1 cellular context compared by ENCODE assay signal in the genomic region with DNA sequence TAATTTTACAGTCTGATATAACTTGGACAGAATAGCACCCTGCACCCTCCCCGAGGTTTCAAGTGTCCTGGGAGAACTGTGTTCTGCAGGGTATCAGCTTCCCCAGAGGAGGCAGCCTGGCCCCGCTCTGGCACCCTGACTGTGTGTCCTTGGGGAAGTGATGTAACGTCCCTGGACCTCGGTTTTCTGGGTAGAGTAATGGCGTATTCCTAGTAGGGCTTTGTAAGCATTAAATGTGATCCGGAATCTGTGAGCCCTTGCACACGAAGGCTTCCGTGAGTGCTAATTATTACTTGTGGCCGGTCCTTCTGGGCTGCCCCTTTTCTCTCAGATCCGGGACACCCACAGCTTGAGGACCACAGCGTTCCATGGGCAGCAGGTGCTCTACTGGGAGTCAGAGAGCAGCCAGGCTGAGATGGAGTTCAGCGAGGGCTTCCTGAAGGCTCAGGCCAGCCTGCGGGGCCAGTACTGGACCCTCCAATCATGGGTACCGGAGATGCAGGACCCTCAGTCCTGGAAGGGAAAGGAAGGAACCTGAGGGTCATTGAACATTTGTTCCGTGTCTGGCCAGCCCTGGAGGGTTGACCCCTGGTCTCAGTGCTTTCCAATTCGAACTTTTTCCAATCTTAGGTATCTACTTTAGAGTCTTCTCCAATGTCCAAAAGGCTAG.
TF ChIP-seq lines count a peak whose summit lies in the region.

No MANE protein-coding gene starts in this region.

TF ChIP-seq in H1, 55 proteins besides CTCF, POLR2A, EP300 and RAD21:
- no peak for TF ChIP-seq CBX8 (IDR thresholded peaks at IDR 0.05; ENCODE audit: borderline replicate concordance, low read depth, low read length)
- TF ChIP-seq BCL11A (IDR thresholded peaks at IDR 0.05; ENCODE audit: low read depth in 2 of 2, low read length in 2 of 2) = no peak
- TF ChIP-seq SIN3A (conservative IDR thresholded peaks at IDR 0.05 in 1 of 2, IDR thresholded peaks at IDR 0.05 in 1 of 2; ENCODE audit: low read depth in 1 of 2, low read length in 2 of 2) = no peak
- TF ChIP-seq ATF2 (IDR thresholded peaks at IDR 0.05; ENCODE audit: low read length) = no peak
- TF ChIP-seq SP4 (IDR thresholded peaks at IDR 0.05; ENCODE audit: low read length) = no peak
- TF ChIP-seq RBBP5 (IDR thresholded peaks at IDR 0.05; ENCODE audit: borderline replicate concordance, low read depth, low read length) = no peak
- no peak for TF ChIP-seq MAFK (IDR thresholded peaks at IDR 0.05; ENCODE audit: low read depth, low read length)
- TF ChIP-seq KDM5A (IDR thresholded peaks at IDR 0.05; ENCODE audit: low read length) = no peak
- no peak for TF ChIP-seq CREB1 (IDR thresholded peaks at IDR 0.05)
- TF ChIP-seq NANOG (IDR thresholded peaks at IDR 0.05; ENCODE audit: insufficient read depth, low read depth, low read length, poor library complexity, severe bottlenecking) = no peak
- TF ChIP-seq EZH2 (IDR thresholded peaks at IDR 0.05; ENCODE audit: low read depth, low read length, severe bottlenecking) = no peak
- TF ChIP-seq GABPA (IDR thresholded peaks at IDR 0.05; ENCODE audit: borderline replicate concordance, insufficient read depth, low read length) = no peak
- no peak for TF ChIP-seq ZNF274 (IDR thresholded peaks at IDR 0.05; ENCODE audit: borderline replicate concordance, extremely low read depth, low read length)
- no peak for TF ChIP-seq RNF2 (IDR thresholded peaks at IDR 0.05; ENCODE audit: borderline replicate concordance, low read depth, low read length, missing control alignments, poor library complexity, severe bottlenecking)
- no peak for TF ChIP-seq CHD2 (IDR thresholded peaks at IDR 0.05; ENCODE audit: low read length)
- TF ChIP-seq SP1 (IDR thresholded peaks at IDR 0.05; ENCODE audit: low read depth, low read length) = no peak
